In genomic region chr15:92981333-92981732, GRCh38 we compare ENCODE assay signal across 21 cellular contexts.
DNase-seq lines count a peak whose midpoint lies in the region; ATAC-seq, FAIRE-seq and TF ChIP-seq lines count a peak whose summit lies in the region.
"Had no signal": no experiment of that assay in that cellular context is flagged by ENCODE, and none has a peak within 500 bp of the region (broad histone marks: within the 10 kb centered on the region; RNA-seq: fewer than 3 reads in every experiment).

No MANE protein-coding gene starts in this region.

- H3K4me3 Mint-ChIP-seq in activated T-helper 2 cell treated with anti-CD3 and anti-CD28 coated beads, Interferon-gamma antibody, Interleukin-2, Interleukin-4, amounts not matched to agents 10 μg/mL and 5 μg/mL and 100 μg/mL, durations not matched to agents 14 hours and 24 hours and 36 hours (ENCODE audit: low read depth) = no peak overlapping the region
- H3K4me3 Mint-ChIP-seq: activated CD4-positive, alpha-beta T cell treated with anti-CD3 and anti-CD28 coated beads, Interleukin-2, amount 10 ng/mL, durations not matched to agents 7 days and 5 days; memory B cell; naive thymus-derived CD8-positive, alpha-beta T cell had no signal

- H3K9me3 ChIP-seq in pancreas (no peaks in the 10 kb centered on the region), aorta (ENCODE audit: control insufficient read depth, low read length) (no peaks in the 10 kb centered on the region)
- H3K9me3 ChIP-seq: transverse colon had no signal

- WGBS in pancreas, 2 donors = 82 to 94% methylated on average over 8 of the region's 8 CpGs
- whole genome bisulfite sequencing in aorta, 2 donors = 86 to 97% methylated on average over 8 of the region's 8 CpGs

- H3K9me3 Mint-ChIP-seq in activated T-helper 2 cell treated with anti-CD3 and anti-CD28 coated beads, Interferon-gamma antibody, Interleukin-2, Interleukin-4, amounts not matched to agents 10 μg/mL and 5 μg/mL and 100 μg/mL, durations not matched to agents 14 hours and 24 hours and 36 hours = no peaks in the 10 kb centered on the region
- H3K9me3 Mint-ChIP-seq: activated CD4-positive, alpha-beta T cell treated with anti-CD3 and anti-CD28 coated beads, Interleukin-2, amount 10 ng/mL, durations not matched to agents 7 days and 5 days; memory B cell; naive thymus-derived CD8-positive, alpha-beta T cell had no signal

- TF ChIP-seq CTCF in astrocyte of the spinal cord (IDR thresholded peaks at IDR 0.05; ENCODE audit: low read depth, low read length) = no peak
- no peak for TF ChIP-seq CTCF in kidney epithelial cell (IDR thresholded peaks at IDR 0.05; ENCODE audit: insufficient read depth, low read length, poor library complexity, severe bottlenecking)
- no peak for TF ChIP-seq CTCF in pancreas (IDR thresholded peaks at IDR 0.05)

- H3K27ac Mint-ChIP-seq in activated T-helper 2 cell treated with anti-CD3 and anti-CD28 coated beads, Interferon-gamma antibody, Interleukin-2, Interleukin-4, amounts not matched to agents 10 μg/mL and 5 μg/mL and 100 μg/mL, durations not matched to agents 14 hours and 24 hours and 36 hours = no peak overlapping the region
- H3K27ac Mint-ChIP-seq: activated CD4-positive, alpha-beta T cell treated with anti-CD3 and anti-CD28 coated beads, Interleukin-2, amount 10 ng/mL, durations not matched to agents 7 days and 5 days; progenitor cell of endocrine pancreas had no signal

- in situ Hi-C loops in astrocyte of the spinal cord (cut with HindIII; ENCODE audit: low sequenced_read_pairs) = no loop called here
- in situ Hi-C loops in ACHN (cut with HindIII; ENCODE audit: low pct_ligation_motif_present, low pct_unique_long_range_greater_than_20kb, low sequenced_read_pairs) = no loop called here

- FAIRE-seq in H54 (lab: Jason Lieb, UNC) (peak; percentile 38), pancreas (lab: Jason Lieb, UNC) (no peak)
- FAIRE-seq: endometrium, H1 had no signal

- H3K4me3 ChIP-seq in ACC112 (ENCODE audit: low read depth, low read length) = no peak overlapping the region
- no peak overlapping the region for H3K4me3 ChIP-seq in astrocyte of the spinal cord (ENCODE audit: low read depth, low read length)
- no peak overlapping the region for H3K4me3 ChIP-seq in kidney epithelial cell (ENCODE audit: low read depth, low read length)
- H3K4me3 ChIP-seq in pancreas = no peak overlapping the region
- H3K4me3 ChIP-seq in aorta (ENCODE audit: low read length in 2 of 2) = no peak overlapping the region
- H3K4me3 ChIP-seq: transverse colon had no signal

- H3K27me3 ChIP-seq in ACC112 (ENCODE audit: insufficient read depth, low read length) = no peaks in the 10 kb centered on the region
- no peaks in the 10 kb centered on the region for H3K27me3 ChIP-seq in kidney epithelial cell (ENCODE audit: control insufficient read depth, insufficient read depth, low read length)
- no peaks in the 10 kb centered on the region for H3K27me3 ChIP-seq in pancreas
- no peaks in the 10 kb centered on the region for H3K27me3 ChIP-seq in aorta (ENCODE audit: control insufficient read depth in 1 of 2, insufficient read depth in 2 of 2, low read length in 1 of 2)
- H3K27me3 ChIP-seq: transverse colon had no signal

- H3K4me1 ChIP-seq in ACC112 (ENCODE audit: control insufficient read depth, insufficient read depth, low read length, unreplicated experiment) = no peaks in the 10 kb centered on the region
- H3K4me1 ChIP-seq in pancreas = no peaks in the 10 kb centered on the region
- H3K4me1 ChIP-seq in aorta (ENCODE audit: control insufficient read depth in 1 of 2, insufficient read depth in 2 of 2, low read length in 2 of 2) = no peaks in the 10 kb centered on the region

- TF ChIP-seq POLR2A in H54 (IDR thresholded peaks at IDR 0.05; ENCODE audit: low read depth, low read length) = no peak

- intact Hi-C loops in pancreas (cut with DNase I) = no loop called here
- intact Hi-C loops in activated T-helper 2 cell treated with anti-CD3 and anti-CD28 coated beads, Interferon-gamma antibody, Interleukin-2, Interleukin-4, amounts not matched to agents 10 μg/mL and 5 μg/mL and 100 μg/mL, durations not matched to agents 14 hours and 24 hours and 36 hours (cut with micrococcal nuclease) = no loop called here
- intact Hi-C loops in aorta (cut with DNase I) = no loop called here

- DNase-seq in H54 (ENCODE audit: insufficient read length, low spot score) (no peak), astrocyte of the spinal cord (ENCODE audit: low read depth, low spot score) (peak; percentile 61), kidney epithelial cell (ENCODE audit: low read depth) (peak; percentile 56), pancreas (no peak), aorta (no peak), ACHN (no peak)
- DNase-seq in activated T-helper 2 cell treated with anti-CD3 and anti-CD28 coated beads, Interferon-gamma antibody, Interleukin-2, Interleukin-4, amounts not matched to agents 10 μg/mL and 5 μg/mL and 100 μg/mL, durations not matched to agents 14 hours and 24 hours and 36 hours (ENCODE audit: low spot score) = no peak
- DNase-seq: activated CD4-positive, alpha-beta T cell treated with anti-CD3 and anti-CD28 coated beads, Interleukin-2, amount 10 ng/mL, durations not matched to agents 7 days and 5 days; activated T-cell treated with anti-CD3 and anti-CD28 coated beads, Interleukin-2, amount 50 U/mL, for 1 hour; naive thymus-derived CD8-positive, alpha-beta T cell; NCI-H1092 treated with DMSO at 0.1 percent for 48 hours; NCI-H2107; NCI-H526; OCI-M1; transverse colon had no signal

- H3K4me1 Mint-ChIP-seq in activated T-helper 2 cell treated with anti-CD3 and anti-CD28 coated beads, Interferon-gamma antibody, Interleukin-2, Interleukin-4, amounts not matched to agents 10 μg/mL and 5 μg/mL and 100 μg/mL, durations not matched to agents 14 hours and 24 hours and 36 hours (ENCODE audit: low read depth) = peaks cover 7% of the 10 kb centered on the region
- H3K4me1 Mint-ChIP-seq: memory B cell had no signal

- no peaks in the 10 kb centered on the region for H3K27me3 Mint-ChIP-seq in activated T-helper 2 cell treated with anti-CD3 and anti-CD28 coated beads, Interferon-gamma antibody, Interleukin-2, Interleukin-4, amounts not matched to agents 10 μg/mL and 5 μg/mL and 100 μg/mL, durations not matched to agents 14 hours and 24 hours and 36 hours (ENCODE audit: low read depth)
- H3K27me3 Mint-ChIP-seq: activated CD4-positive, alpha-beta T cell treated with anti-CD3 and anti-CD28 coated beads, Interleukin-2, amount 10 ng/mL, durations not matched to agents 7 days and 5 days; memory B cell; naive thymus-derived CD8-positive, alpha-beta T cell; progenitor cell of endocrine pancreas had no signal

- H3K27ac ChIP-seq in ACC112 (ENCODE audit: low read depth, low read length) (0 out of 2 replicates have a peak overlapping the region, but pooled peaks have one; percentile 7), pancreas (no peak overlapping the region), aorta (ENCODE audit: low read depth in 1 of 2, low read length in 2 of 2) (no peak overlapping the region)
- H3K27ac ChIP-seq: KMS-11 had no signal

- H2AFZ ChIP-seq in ACC112 (ENCODE audit: low read length, unreplicated experiment) = no peak overlapping the region

- peaks cover 52% of the 10 kb centered on the region for H3K36me3 Mint-ChIP-seq in activated T-helper 2 cell treated with anti-CD3 and anti-CD28 coated beads, Interferon-gamma antibody, Interleukin-2, Interleukin-4, amounts not matched to agents 10 μg/mL and 5 μg/mL and 100 μg/mL, durations not matched to agents 14 hours and 24 hours and 36 hours (ENCODE audit: low read depth)

- H3K79me2 ChIP-seq in ACC112 (ENCODE audit: control insufficient read depth, insufficient read depth, low read length, unreplicated experiment) = peaks cover 13% of the 10 kb centered on the region

- peaks cover 69% of the 10 kb centered on the region for H3K36me3 ChIP-seq in ACC112 (ENCODE audit: insufficient read depth, low read length)
- H3K36me3 ChIP-seq in kidney epithelial cell (ENCODE audit: control insufficient read depth, insufficient read depth, low read length) = peaks cover 2% of the 10 kb centered on the region
- H3K36me3 ChIP-seq in pancreas = peaks cover 4 to 89% (median 59%) of the 10 kb centered on the region in 3 donors
- peaks cover 1 to 25% of the 10 kb centered on the region in 2 donors for H3K36me3 ChIP-seq in aorta (ENCODE audit: control insufficient read depth in 1 of 2, insufficient read depth in 2 of 2, low read length in 1 of 2)

- ATAC-seq in pancreas (no peak), aorta (ENCODE audit: low FRiP score) (no peak)
- ATAC-seq: naive thymus-derived CD8-positive, alpha-beta T cell had no signal

Comparison
In these comparisons a context has a peak if more than half of its experiments do, and no peak if none do; other contexts are left out.
1. DNase-seq: peak in astrocyte of the spinal cord (single experiment) and kidney epithelial cell (single experiment); none in H54 (single experiment), pancreas (0 of 6), activated T-helper 2 cell treated with anti-CD3 and anti-CD28 coated beads, Interferon-gamma antibody, Interleukin-2, Interleukin-4, amounts not matched to agents 10 μg/mL and 5 μg/mL and 100 μg/mL, durations not matched to agents 14 hours and 24 hours and 36 hours (single experiment), aorta (0 of 2) and ACHN (single experiment).